In the genomic region with DNA sequence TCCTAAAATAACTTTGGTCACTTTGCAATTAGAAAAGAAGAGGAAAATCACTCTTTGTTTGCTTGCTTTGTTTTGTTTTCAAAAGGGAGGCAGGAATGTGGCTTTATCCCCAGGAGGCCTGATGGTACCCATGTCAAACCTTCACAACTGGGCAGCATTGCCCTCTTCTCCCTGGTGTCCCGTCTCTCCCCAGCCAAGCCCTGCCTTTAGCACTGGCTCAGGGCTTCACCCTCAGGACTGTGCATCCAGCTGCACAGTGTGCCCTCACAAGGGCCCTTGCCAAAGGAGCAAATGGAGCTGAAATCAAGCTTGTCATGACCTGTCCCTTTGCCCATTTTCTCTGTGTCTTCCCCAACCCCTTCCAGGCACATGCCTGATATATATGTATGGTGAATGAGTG, we compare ENCODE assay signal across 1 cellular context.
TF ChIP-seq lines count a peak whose summit lies in the region.

No MANE protein-coding gene starts in this region.

TF ChIP-seq in GM23338, 12 proteins besides CTCF, POLR2A, EP300 and RAD21:
- TF ChIP-seq, protein P1, sequence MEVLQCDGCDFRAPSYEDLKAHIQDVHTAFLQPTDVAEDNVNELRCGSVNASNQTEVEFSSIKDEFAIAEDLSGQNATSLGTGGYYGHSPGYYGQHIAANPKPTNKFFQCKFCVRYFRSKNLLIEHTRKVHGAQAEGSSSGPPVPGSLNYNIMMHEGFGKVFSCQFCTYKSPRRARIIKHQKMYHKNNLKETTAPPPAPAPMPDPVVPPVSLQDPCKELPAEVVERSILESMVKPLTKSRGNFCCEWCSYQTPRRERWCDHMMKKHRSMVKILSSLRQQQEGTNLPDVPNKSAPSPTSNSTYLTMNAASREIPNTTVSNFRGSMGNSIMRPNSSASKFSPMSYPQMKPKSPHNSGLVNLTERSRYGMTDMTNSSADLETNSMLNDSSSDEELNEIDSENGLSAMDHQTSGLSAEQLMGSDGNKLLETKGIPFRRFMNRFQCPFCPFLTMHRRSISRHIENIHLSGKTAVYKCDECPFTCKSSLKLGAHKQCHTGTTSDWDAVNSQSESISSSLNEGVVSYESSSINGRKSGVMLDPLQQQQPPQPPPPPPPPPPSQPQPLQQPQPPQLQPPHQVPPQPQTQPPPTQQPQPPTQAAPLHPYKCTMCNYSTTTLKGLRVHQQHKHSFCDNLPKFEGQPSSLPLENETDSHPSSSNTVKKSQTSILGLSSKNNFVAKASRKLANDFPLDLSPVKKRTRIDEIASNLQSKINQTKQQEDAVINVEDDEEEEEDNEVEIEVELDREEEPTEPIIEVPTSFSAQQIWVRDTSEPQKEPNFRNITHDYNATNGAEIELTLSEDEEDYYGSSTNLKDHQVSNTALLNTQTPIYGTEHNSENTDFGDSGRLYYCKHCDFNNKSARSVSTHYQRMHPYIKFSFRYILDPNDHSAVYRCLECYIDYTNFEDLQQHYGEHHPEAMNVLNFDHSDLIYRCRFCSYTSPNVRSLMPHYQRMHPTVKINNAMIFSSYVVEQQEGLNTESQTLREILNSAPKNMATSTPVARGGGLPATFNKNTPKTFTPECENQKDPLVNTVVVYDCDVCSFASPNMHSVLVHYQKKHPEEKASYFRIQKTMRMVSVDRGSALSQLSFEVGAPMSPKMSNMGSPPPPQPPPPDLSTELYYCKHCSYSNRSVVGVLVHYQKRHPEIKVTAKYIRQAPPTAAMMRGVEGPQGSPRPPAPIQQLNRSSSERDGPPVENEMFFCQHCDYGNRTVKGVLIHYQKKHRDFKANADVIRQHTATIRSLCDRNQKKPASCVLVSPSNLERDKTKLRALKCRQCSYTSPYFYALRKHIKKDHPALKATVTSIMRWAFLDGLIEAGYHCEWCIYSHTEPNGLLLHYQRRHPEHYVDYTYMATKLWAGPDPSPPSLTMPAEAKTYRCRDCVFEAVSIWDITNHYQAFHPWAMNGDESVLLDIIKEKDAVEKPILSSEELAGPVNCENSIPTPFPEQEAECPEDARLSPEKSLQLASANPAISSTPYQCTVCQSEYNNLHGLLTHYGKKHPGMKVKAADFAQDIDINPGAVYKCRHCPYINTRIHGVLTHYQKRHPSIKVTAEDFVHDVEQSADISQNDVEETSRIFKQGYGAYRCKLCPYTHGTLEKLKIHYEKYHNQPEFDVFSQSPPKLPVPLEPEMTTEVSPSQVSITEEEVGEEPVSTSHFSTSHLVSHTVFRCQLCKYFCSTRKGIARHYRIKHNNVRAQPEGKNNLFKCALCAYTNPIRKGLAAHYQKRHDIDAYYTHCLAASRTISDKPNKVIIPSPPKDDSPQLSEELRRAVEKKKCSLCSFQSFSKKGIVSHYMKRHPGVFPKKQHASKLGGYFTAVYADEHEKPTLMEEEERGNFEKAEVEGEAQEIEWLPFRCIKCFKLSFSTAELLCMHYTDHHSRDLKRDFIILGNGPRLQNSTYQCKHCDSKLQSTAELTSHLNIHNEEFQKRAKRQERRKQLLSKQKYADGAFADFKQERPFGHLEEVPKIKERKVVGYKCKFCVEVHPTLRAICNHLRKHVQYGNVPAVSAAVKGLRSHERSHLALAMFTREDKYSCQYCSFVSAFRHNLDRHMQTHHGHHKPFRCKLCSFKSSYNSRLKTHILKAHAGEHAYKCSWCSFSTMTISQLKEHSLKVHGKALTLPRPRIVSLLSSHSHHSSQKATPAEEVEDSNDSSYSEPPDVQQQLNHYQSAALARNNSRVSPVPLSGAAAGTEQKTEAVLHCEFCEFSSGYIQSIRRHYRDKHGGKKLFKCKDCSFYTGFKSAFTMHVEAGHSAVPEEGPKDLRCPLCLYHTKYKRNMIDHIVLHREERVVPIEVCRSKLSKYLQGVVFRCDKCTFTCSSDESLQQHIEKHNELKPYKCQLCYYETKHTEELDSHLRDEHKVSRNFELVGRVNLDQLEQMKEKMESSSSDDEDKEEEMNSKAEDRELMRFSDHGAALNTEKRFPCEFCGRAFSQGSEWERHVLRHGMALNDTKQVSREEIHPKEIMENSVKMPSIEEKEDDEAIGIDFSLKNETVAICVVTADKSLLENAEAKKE (CRISPR knock-in tag; IDR thresholded peaks at IDR 0.05): no peak
- TF ChIP-seq ETS1 (IDR thresholded peaks at IDR 0.05) (no peak), POLR2AphosphoS5 (IDR thresholded peaks at IDR 0.05; ENCODE audit: low read depth) (no peak), STAT1 (IDR thresholded peaks at IDR 0.05; ENCODE audit: unreplicated experiment) (no peak), ZNF114 (CRISPR knock-in tag; IDR thresholded peaks at IDR 0.05) (no peak), CREB1 (CRISPR knock-in tag; IDR thresholded peaks at IDR 0.05; ENCODE audit: low read depth) (no peak), EZH2 (IDR thresholded peaks at IDR 0.05; ENCODE audit: low read depth, unreplicated experiment) (no peak), NANOG (IDR thresholded peaks at IDR 0.05; ENCODE audit: borderline replicate concordance) (no peak), JUNB (IDR thresholded peaks at IDR 0.05; ENCODE audit: unreplicated experiment) (no peak), EZH2phosphoT487 (IDR thresholded peaks at IDR 0.05; ENCODE audit: unreplicated experiment) (no peak)
- TF ChIP-seq, protein P2, sequence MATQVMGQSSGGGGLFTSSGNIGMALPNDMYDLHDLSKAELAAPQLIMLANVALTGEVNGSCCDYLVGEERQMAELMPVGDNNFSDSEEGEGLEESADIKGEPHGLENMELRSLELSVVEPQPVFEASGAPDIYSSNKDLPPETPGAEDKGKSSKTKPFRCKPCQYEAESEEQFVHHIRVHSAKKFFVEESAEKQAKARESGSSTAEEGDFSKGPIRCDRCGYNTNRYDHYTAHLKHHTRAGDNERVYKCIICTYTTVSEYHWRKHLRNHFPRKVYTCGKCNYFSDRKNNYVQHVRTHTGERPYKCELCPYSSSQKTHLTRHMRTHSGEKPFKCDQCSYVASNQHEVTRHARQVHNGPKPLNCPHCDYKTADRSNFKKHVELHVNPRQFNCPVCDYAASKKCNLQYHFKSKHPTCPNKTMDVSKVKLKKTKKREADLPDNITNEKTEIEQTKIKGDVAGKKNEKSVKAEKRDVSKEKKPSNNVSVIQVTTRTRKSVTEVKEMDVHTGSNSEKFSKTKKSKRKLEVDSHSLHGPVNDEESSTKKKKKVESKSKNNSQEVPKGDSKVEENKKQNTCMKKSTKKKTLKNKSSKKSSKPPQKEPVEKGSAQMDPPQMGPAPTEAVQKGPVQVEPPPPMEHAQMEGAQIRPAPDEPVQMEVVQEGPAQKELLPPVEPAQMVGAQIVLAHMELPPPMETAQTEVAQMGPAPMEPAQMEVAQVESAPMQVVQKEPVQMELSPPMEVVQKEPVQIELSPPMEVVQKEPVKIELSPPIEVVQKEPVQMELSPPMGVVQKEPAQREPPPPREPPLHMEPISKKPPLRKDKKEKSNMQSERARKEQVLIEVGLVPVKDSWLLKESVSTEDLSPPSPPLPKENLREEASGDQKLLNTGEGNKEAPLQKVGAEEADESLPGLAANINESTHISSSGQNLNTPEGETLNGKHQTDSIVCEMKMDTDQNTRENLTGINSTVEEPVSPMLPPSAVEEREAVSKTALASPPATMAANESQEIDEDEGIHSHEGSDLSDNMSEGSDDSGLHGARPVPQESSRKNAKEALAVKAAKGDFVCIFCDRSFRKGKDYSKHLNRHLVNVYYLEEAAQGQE (IDR thresholded peaks at IDR 0.05; ENCODE audit: unreplicated experiment): no peak
TF ChIP-seq in GM23338: peak in this region for 0.
